Comparison of ENCODE assay signal across 14 cellular contexts in genomic region chr6:10587694-10588392, GRCh38.
A peak's percentile ranks its signal among the peaks of the same experiment; 100 is the strongest.
DNase-seq lines count a peak whose midpoint lies in the region; ATAC-seq, FAIRE-seq and TF ChIP-seq lines count a peak whose summit lies in the region.
"Had no signal": no experiment of that assay in that cellular context is flagged by ENCODE, and none has a peak within 500 bp of the region (broad histone marks: within the 10 kb centered on the region; RNA-seq: fewer than 3 reads in every experiment).

No MANE protein-coding gene starts in this region.

- TF ChIP-seq EP300 in gastroesophageal sphincter (IDR thresholded peaks at IDR 0.05): no peak

- H3K4me3 ChIP-seq in gastroesophageal sphincter: peak overlapping the region; percentile 3 to 37
- peak overlapping the region; percentile 26 to 27 for H3K4me3 ChIP-seq in muscle layer of duodenum (ENCODE audit: low read depth in 1 of 2, low read length in 2 of 2)
- H3K4me3 ChIP-seq in small intestine (ENCODE audit: low read depth in 1 of 2, low read length in 2 of 2): no peak overlapping the region
- H3K4me3 ChIP-seq: BLaER1 had no signal

- TF ChIP-seq POLR2A in gastroesophageal sphincter (IDR thresholded peaks at IDR 0.05): no peak

- peak; percentile 69 for ATAC-seq in GM18511 (IDR thresholded peaks at IDR 0.05; ENCODE audit: unreplicated experiment)
- no peak for ATAC-seq in gastroesophageal sphincter
- no peak for ATAC-seq in GM18870 (IDR thresholded peaks at IDR 0.05; ENCODE audit: unreplicated experiment)

- DNase-seq in KBM-7 (peak; percentile 23), OCI-M1 (lab: John Stamatoyannopoulos, UW) (no peak), small intestine (no peak)
- no peak for DNase-seq in activated CD4-positive, alpha-beta T cell treated with anti-CD3 and anti-CD28 coated beads for 4 hours
- DNase-seq: activated CD8-positive, alpha-beta memory T cell treated with anti-CD3 and anti-CD28 coated beads, Interleukin-2, amount 50 U/mL, for 48 hours; KG1; NCI-H146 had no signal

- H3K36me3 ChIP-seq in gastroesophageal sphincter (no peaks in the 10 kb centered on the region), muscle layer of duodenum (ENCODE audit: control insufficient read depth in 1 of 2, insufficient read depth in 2 of 2, low read length in 2 of 2) (peaks cover 0 to 3% of the 10 kb centered on the region in 2 donors), small intestine (ENCODE audit: control insufficient read depth in 2 of 2, insufficient read depth in 2 of 2, low read length in 2 of 2) (no peaks in the 10 kb centered on the region)
- H3K36me3 ChIP-seq: BLaER1 had no signal

- WGBS in gastroesophageal sphincter (ENCODE audit: low coverage in 1 of 2), 2 donors: 45 to 51% methylated on average over 8 to 11 of the region's 12 CpGs
- 62 to 73% (median 64%) methylated on average over 12 of the region's 12 CpGs for WGBS in small intestine, 3 donors

- H3K27ac ChIP-seq in gastroesophageal sphincter (peak overlapping the region in 2 of 4 donors; percentile 28 to 46), muscle layer of duodenum (ENCODE audit: low read length) (no peak overlapping the region), small intestine (ENCODE audit: low read depth in 1 of 2, low read length in 1 of 2) (no peak overlapping the region)
- H3K27ac ChIP-seq: BLaER1 had no signal

- no peaks in the 10 kb centered on the region for H3K9me3 ChIP-seq in gastroesophageal sphincter
- no peaks in the 10 kb centered on the region for H3K9me3 ChIP-seq in muscle layer of duodenum (ENCODE audit: control insufficient read depth in 1 of 2, low read length in 2 of 2)
- H3K9me3 ChIP-seq in small intestine (ENCODE audit: control insufficient read depth, low read depth): no peaks in the 10 kb centered on the region
- H3K9me3 ChIP-seq: BLaER1 had no signal

- TF ChIP-seq CTCF in gastroesophageal sphincter (IDR thresholded peaks at IDR 0.05): no peak

- H3K4me1 ChIP-seq in gastroesophageal sphincter (peaks cover 0 to 58% (median 0%) of the 10 kb centered on the region in 3 donors), muscle layer of duodenum (ENCODE audit: control insufficient read depth in 1 of 2, insufficient read depth in 2 of 2, low read length in 2 of 2) (peaks cover 6 to 21% of the 10 kb centered on the region in 2 donors), small intestine (ENCODE audit: control insufficient read depth in 2 of 2, insufficient read depth in 1 of 2, low read depth in 1 of 2, low read length in 1 of 2) (peaks cover 2% of the 10 kb centered on the region in 2 donors)
- H3K4me1 ChIP-seq: BLaER1 had no signal

- in situ Hi-C loops in KBM-7 (cut with MboI; ENCODE audit: low pct_unique_long_range_greater_than_20kb, low sequenced_read_pairs): no loop called here

- H3K27me3 ChIP-seq in gastroesophageal sphincter: no peaks in the 10 kb centered on the region
- no peaks in the 10 kb centered on the region for H3K27me3 ChIP-seq in muscle layer of duodenum (ENCODE audit: low read depth, low read length)
- no peaks in the 10 kb centered on the region for H3K27me3 ChIP-seq in small intestine (ENCODE audit: control insufficient read depth in 2 of 2, insufficient read depth in 2 of 2, low read length in 2 of 2)
- H3K27me3 ChIP-seq: BLaER1 had no signal

- FAIRE-seq in small intestine (lab: Jason Lieb, UNC): no peak
- FAIRE-seq: colon, GM18507 had no signal

Comparison
In these comparisons a context has a peak if more than half of its experiments do, and no peak if none do; other contexts are left out.
1. H3K4me3 ChIP-seq: peak in gastroesophageal sphincter (2 of 2) and muscle layer of duodenum (2 of 2); none in small intestine (0 of 2).